8 cellular contexts compared by ENCODE assay signal in the genomic region with DNA sequence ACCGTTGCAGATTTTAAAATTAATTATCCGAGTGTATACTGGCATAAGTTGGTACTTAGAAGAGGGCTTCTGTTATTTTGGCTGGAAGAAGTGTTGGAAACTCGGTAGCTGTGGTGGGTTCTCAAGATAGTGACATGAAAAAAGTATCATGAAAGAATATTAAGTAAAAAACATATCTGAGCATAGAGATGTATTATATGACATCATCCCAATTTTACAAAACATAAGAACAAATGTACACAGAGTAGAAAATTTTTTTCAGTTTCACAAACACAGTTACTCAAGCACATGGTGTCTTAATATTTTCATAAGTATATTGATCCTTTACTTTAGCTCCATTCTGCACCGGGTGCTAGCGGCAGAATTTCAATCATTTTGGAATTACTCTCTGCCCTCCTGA. TPM values are rescaled to one million over a fixed set of nuclear protein-coding genes. Genes with fewer than 3 reads are reported as not detected.
DNase-seq lines count a peak whose midpoint lies in the region; ATAC-seq, FAIRE-seq and TF ChIP-seq lines count a peak whose summit lies in the region.

No MANE protein-coding gene starts in this region.

- H3K27me3 ChIP-seq in bronchial epithelial cell (ENCODE audit: control insufficient read depth, insufficient read depth, low read length) = no peaks in the 10 kb centered on the region
- H3K27me3 ChIP-seq in muscle layer of colon (ENCODE audit: control insufficient read depth in 1 of 2, insufficient read depth in 2 of 2, low read length in 2 of 2) = no peaks in the 10 kb centered on the region

- TF ChIP-seq POLR2A in A549 (IDR thresholded peaks at IDR 0.05; ENCODE audit: low read length) = no peak

- H3K4me1 Mint-ChIP-seq in IgD-negative memory B cell = peaks cover 49 to 54% (median 52%) of the 10 kb centered on the region in 3 donors

- CTCF ChIA-PET in A549 (lab: Yijun Ruan, JAX) = no interaction called here

- TF ChIP-seq RAD21 in A549 (conservative IDR thresholded peaks at IDR 0.05 in 1 of 2, IDR thresholded peaks at IDR 0.05 in 1 of 2) = no peak

- peaks cover 2% of the 10 kb centered on the region for H3K27me3 Mint-ChIP-seq in IgD-negative memory B cell

- H3K4me3 ChIP-seq in A549 (no peak overlapping the region), bronchial epithelial cell (ENCODE audit: low read depth, low read length) (peak overlapping the region; percentile 64), muscle layer of colon (ENCODE audit: low read depth in 1 of 2, low read length in 2 of 2) (peak overlapping the region; percentile 70 to 76)

- peak overlapping the region; percentile 95 to 99 (median 97) for H3K4me3 Mint-ChIP-seq in IgD-negative memory B cell

- DNase-seq in A549 (ENCODE audit: low read depth in 1 of 2, low spot score in 1 of 2) (no peak), bronchial epithelial cell (ENCODE audit: low read depth) (no peak), A172 (ENCODE audit: low spot score) (no peak), GM13977 (ENCODE audit: low spot score) (no peak)

- peaks cover 12% of the 10 kb centered on the region for H3K36me3 Mint-ChIP-seq in IgD-negative memory B cell

- H3K36me3 ChIP-seq in bronchial epithelial cell (ENCODE audit: control insufficient read depth, insufficient read depth, low read length) (peaks cover 3% of the 10 kb centered on the region), muscle layer of colon (ENCODE audit: insufficient read depth, low read length) (no peaks in the 10 kb centered on the region)

- in situ Hi-C loops in GM13977 (cut with MboI; ENCODE audit: low pct_unique_long_range_greater_than_20kb, low sequenced_read_pairs, unreplicated experiment) = loop anchor here (10.0 to 25.0 kb wide), 2 partner anchors 54 to 823 kb away; a partner anchor contains a TSS

- H3K27ac Mint-ChIP-seq in IgD-negative memory B cell = peak overlapping the region; percentile 86 to 94 (median 91)

- FAIRE-seq in A549 (lab: Jason Lieb, UNC) (no peak), bronchial epithelial cell (lab: Jason Lieb, UNC) (no peak)

- POLR2A ChIA-PET in A549 (lab: Yijun Ruan, JAX) = no interaction called here

- peak overlapping the region; percentile 57 for H3K4me2 ChIP-seq in A549

- 43% methylated on average over 5 of the region's 5 CpGs for WGBS in A549 (ENCODE audit: missing lambda C conversion rate)

- peak overlapping the region; percentile 83 for H3K9ac ChIP-seq in muscle layer of colon (ENCODE audit: low read length)

- H3K9me3 ChIP-seq in A549 (no peaks in the 10 kb centered on the region), muscle layer of colon (ENCODE audit: low read length) (no peaks in the 10 kb centered on the region)

- no peak for ATAC-seq in A549
- ATAC-seq in GM19455 (IDR thresholded peaks at IDR 0.05; ENCODE audit: unreplicated experiment) = no peak
- no peak for ATAC-seq in GM21825 (IDR thresholded peaks at IDR 0.05; ENCODE audit: unreplicated experiment)

- no peaks in the 10 kb centered on the region for H3K9me3 Mint-ChIP-seq in IgD-negative memory B cell

- H3K4me1 ChIP-seq in A549 (no peaks in the 10 kb centered on the region), muscle layer of colon (ENCODE audit: insufficient read depth, low read length) (no peaks in the 10 kb centered on the region)

- TF ChIP-seq CTCF in A549 (IDR thresholded peaks at IDR 0.05) (no peak), bronchial epithelial cell (IDR thresholded peaks at IDR 0.05; ENCODE audit: insufficient read depth, low read length, severe bottlenecking) (no peak), GM13977 (IDR thresholded peaks at IDR 0.05; ENCODE audit: extremely low read depth, insufficient read depth, missing control alignments) (no peak)

- no peak for TF ChIP-seq EP300 in A549 (IDR thresholded peaks at IDR 0.05)

- H3K27ac ChIP-seq in A549 = no peak overlapping the region
- H3K27ac ChIP-seq in muscle layer of colon (ENCODE audit: low read depth, low read length) = peak overlapping the region; percentile 78

TF ChIP-seq in A549, 52 proteins besides CTCF, POLR2A, EP300 and RAD21:
- TF ChIP-seq NPAS2 (CRISPR knock-in tag; IDR thresholded peaks at IDR 0.05; ENCODE audit: borderline replicate concordance) (no peak), HDAC2 (IDR thresholded peaks at IDR 0.05) (no peak), SREBF2 (IDR thresholded peaks at IDR 0.05) (no peak), ZSCAN20 (CRISPR knock-in tag; IDR thresholded peaks at IDR 0.05) (no peak), NFE2L2 (conservative IDR thresholded peaks at IDR 0.05; ENCODE audit: low read length) (no peak), TFCP2L1 (CRISPR knock-in tag; IDR thresholded peaks at IDR 0.05) (no peak), FOSB (CRISPR knock-in tag; IDR thresholded peaks at IDR 0.05) (no peak), HOXB13 (CRISPR knock-in tag; IDR thresholded peaks at IDR 0.05; ENCODE audit: low read depth) (no peak), KDM5A (IDR thresholded peaks at IDR 0.05) (no peak), CBX2 (IDR thresholded peaks at IDR 0.05; ENCODE audit: borderline replicate concordance, low read depth) (no peak), HOXA7 (CRISPR knock-in tag; IDR thresholded peaks at IDR 0.05) (no peak), FOSL2 (IDR thresholded peaks at IDR 0.05) (no peak), FOSL2 (CRISPR knock-in tag; IDR thresholded peaks at IDR 0.05) (no peak), ESRRA (IDR thresholded peaks at IDR 0.05; ENCODE audit: borderline replicate concordance, low read length) (no peak), HEYL (CRISPR knock-in tag; IDR thresholded peaks at IDR 0.05) (no peak), GATA3 (IDR thresholded peaks at IDR 0.05; ENCODE audit: borderline replicate concordance) (no peak)
- TF ChIP-seq, protein P1, sequence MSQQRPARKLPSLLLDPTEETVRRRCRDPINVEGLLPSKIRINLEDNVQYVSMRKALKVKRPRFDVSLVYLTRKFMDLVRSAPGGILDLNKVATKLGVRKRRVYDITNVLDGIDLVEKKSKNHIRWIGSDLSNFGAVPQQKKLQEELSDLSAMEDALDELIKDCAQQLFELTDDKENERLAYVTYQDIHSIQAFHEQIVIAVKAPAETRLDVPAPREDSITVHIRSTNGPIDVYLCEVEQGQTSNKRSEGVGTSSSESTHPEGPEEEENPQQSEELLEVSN (IDR thresholded peaks at IDR 0.05; ENCODE audit: borderline replicate concordance, low read depth) = no peak
- TF ChIP-seq, protein P2, sequence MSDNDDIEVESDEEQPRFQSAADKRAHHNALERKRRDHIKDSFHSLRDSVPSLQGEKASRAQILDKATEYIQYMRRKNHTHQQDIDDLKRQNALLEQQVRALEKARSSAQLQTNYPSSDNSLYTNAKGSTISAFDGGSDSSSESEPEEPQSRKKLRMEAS (IDR thresholded peaks at IDR 0.05) = no peak
- TF ChIP-seq, protein P3, sequence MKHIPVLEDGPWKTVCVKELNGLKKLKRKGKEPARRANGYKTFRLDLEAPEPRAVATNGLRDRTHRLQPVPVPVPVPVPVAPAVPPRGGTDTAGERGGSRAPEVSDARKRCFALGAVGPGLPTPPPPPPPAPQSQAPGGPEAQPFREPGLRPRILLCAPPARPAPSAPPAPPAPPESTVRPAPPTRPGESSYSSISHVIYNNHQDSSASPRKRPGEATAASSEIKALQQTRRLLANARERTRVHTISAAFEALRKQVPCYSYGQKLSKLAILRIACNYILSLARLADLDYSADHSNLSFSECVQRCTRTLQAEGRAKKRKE (CRISPR knock-in tag; IDR thresholded peaks at IDR 0.05; ENCODE audit: low read depth) = no peak

RNA-seq across cellular contexts. Expression of a gene that starts 0.7 kb away (rescaled TPM):
- 2.7 and 3.3 TPM in 2 replicates for polyA plus RNA-seq in A549 (2011; rRNA removed)
- polyA plus RNA-seq in A549 (2012; cell fraction: cytosol; rRNA removed) = 0.34 and 0.44 TPM in 2 replicates
- 0.24 and 0.38 TPM in 2 replicates for polyA plus RNA-seq in A549 (2012; cell fraction: nucleus; rRNA removed)
- 1.2 to 2.0 TPM (median 1.5 TPM) in 3 replicates for polyA plus RNA-seq in A549 (2017; fragmentation: RNase III; extraction: RNeasy Plus Mini Kit Qiagen cat#74134 plus additional on column Dnase treatment)
- polyA minus RNA-seq in A549 (2011; rRNA and poly(A)+ RNA removed) = 1.5 and 2.2 TPM in 2 replicates
- polyA plus RNA-seq in IgD-negative memory B cell = 213 TPM
- total RNA-seq in bronchial epithelial cell = 34.0 and 54.7 TPM in 2 replicates
- 52.3 and 58.7 TPM in 2 replicates for total RNA-seq in A172 (2014; rRNA removed; shearing (Covaris generic))
